Comparison of ENCODE assay signal across 16 cellular contexts in the genomic region with DNA sequence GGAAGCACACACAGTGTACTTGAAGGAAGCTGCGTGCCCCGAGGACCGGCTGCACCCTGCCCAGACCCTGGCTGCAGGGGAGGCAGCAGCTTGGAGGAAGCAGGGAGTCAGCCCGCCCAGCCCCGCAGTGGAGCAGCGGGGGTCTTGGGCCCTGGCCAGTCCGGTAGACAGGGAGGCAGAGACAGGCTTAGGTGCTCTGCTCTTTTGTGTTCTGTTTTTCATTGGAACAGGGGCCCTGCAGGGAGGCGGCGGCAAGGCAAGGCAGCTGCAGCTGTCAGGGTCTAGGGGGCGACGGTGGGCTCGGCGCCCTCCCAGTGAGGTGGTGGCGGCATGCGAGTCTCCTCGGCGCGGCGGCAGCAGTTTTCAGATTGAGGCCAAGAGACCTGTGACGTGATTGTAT. TPM values are rescaled to one million over a fixed set of nuclear protein-coding genes. Genes with fewer than 3 reads are reported as not detected.
"Had no signal": no experiment of that assay in that cellular context is flagged by ENCODE, and none has a peak within 500 bp of the region (broad histone marks: within the 10 kb centered on the region; RNA-seq: fewer than 3 reads in every experiment).

No MANE protein-coding gene starts in this region.

- H3K27ac ChIP-seq: brain microvascular endothelial cell, esophagus muscularis mucosa, ovary, stomach, thoracic aorta had no signal

- H3K4me3 ChIP-seq: esophagus muscularis mucosa, ovary, stomach, thoracic aorta had no signal

- ATAC-seq: activated CD4-positive, CD25-positive, alpha-beta regulatory T cell treated with anti-CD3 and anti-CD28 coated beads, Interleukin-2, amount 50 U/mL, for 24 hours; left lobe of liver had no signal

- H3K9me3 Mint-ChIP-seq: activated naive CD8-positive, alpha-beta T cell treated with anti-CD3 and anti-CD28 coated beads for 36 hours; memory B cell had no signal

- H3K4me3 Mint-ChIP-seq: activated naive CD8-positive, alpha-beta T cell treated with anti-CD3 and anti-CD28 coated beads for 36 hours; memory B cell had no signal

- H3K4me1 ChIP-seq: esophagus muscularis mucosa had no signal

- H3K27me3 Mint-ChIP-seq: activated naive CD8-positive, alpha-beta T cell treated with anti-CD3 and anti-CD28 coated beads for 36 hours; memory B cell had no signal

- H3K4me1 Mint-ChIP-seq: activated naive CD8-positive, alpha-beta T cell treated with anti-CD3 and anti-CD28 coated beads for 36 hours; memory B cell had no signal

- DNase-seq: activated gamma-delta T cell; activated naive CD8-positive, alpha-beta T cell treated with anti-CD3 and anti-CD28 coated beads for 36 hours; activated T-cell treated with anti-CD3 and anti-CD28 coated beads, Interleukin-2, amount 50 U/mL, for 1 hour; brain microvascular endothelial cell; foreskin fibroblast; islet precursor cell; ovary; stimulated activated CD4-positive, alpha-beta T cell treated with anti-CD3 and anti-CD28 coated beads, Interleukin-4, amount 100 ng/mL, for 1 hour; stomach; T-helper 2 cell had no signal

- H3K9me3 ChIP-seq: esophagus muscularis mucosa, ovary, stomach, thoracic aorta had no signal

- H3K27me3 ChIP-seq: brain microvascular endothelial cell, esophagus muscularis mucosa, ovary, stomach had no signal

- H3K36me3 ChIP-seq: ovary had no signal

- H3K27ac Mint-ChIP-seq: activated naive CD8-positive, alpha-beta T cell treated with anti-CD3 and anti-CD28 coated beads for 36 hours; memory B cell had no signal

RNA-seq across cellular contexts. Expression of gene TFCP2L1, which starts 53.3 kb away (rescaled TPM):
- total RNA-seq: dermis microvascular lymphatic vessel endothelial cell had no signal
